ENCODE assay signal across 23 cellular contexts in the genomic region with DNA sequence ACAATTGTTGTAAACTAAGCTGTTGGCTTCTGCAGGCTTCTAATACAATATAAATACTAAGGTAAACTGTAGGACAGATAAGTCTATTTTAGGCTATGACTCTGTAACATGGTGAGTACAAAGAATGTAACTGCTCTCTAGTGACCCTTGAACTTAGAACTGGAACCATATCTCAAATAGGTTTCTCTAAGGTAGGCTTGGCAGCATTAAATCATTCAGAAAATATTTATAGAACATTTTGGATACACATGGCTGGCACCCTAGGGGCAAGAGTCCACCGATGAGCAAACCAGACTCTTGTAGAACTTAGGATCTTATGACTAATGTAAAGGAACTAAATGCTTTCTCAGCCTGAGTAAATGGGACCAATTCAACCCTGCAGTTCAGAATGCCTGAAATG. TPM values are rescaled to one million over a fixed set of nuclear protein-coding genes. Genes with fewer than 3 reads are reported as not detected.
DNase-seq lines count a peak whose midpoint lies in the region; ATAC-seq and TF ChIP-seq lines count a peak whose summit lies in the region.
"Had no signal": no experiment of that assay in that cellular context is flagged by ENCODE, and none has a peak within 500 bp of the region (broad histone marks: within the 10 kb centered on the region; RNA-seq: fewer than 3 reads in every experiment).

No MANE protein-coding gene starts in this region.

- H3K9me3 ChIP-seq in left ventricle myocardium inferior (replicated peaks) (no peaks in the 10 kb centered on the region), colonic mucosa (no peaks in the 10 kb centered on the region), left lung (no peaks in the 10 kb centered on the region)
- H3K9me3 ChIP-seq: ovary had no signal

- H3K27me3 ChIP-seq in left ventricle myocardium inferior (ENCODE audit: low read depth) (no peaks in the 10 kb centered on the region), colonic mucosa (no peaks in the 10 kb centered on the region), left lung (no peaks in the 10 kb centered on the region)
- H3K27me3 ChIP-seq: ovary had no signal

- no peak overlapping the region for H3K4me3 Mint-ChIP-seq in CD14-positive monocyte
- H3K4me3 Mint-ChIP-seq: activated naive CD4-positive, alpha-beta T cell treated with anti-CD3 and anti-CD28 coated beads, Interleukin-2, amount 10 ng/mL, durations not matched to agents 7 days and 5 days; activated T-cell treated with anti-CD3 and anti-CD28 coated beads, Interleukin-2, amount 50 U/mL, for 72 hours; natural killer cell had no signal

- no peaks in the 10 kb centered on the region for H3K36me3 Mint-ChIP-seq in CD14-positive monocyte
- H3K36me3 Mint-ChIP-seq: activated naive CD4-positive, alpha-beta T cell treated with anti-CD3 and anti-CD28 coated beads, Interleukin-2, amount 10 ng/mL, durations not matched to agents 7 days and 5 days; natural killer cell had no signal

- H3K27ac Mint-ChIP-seq in CD14-positive monocyte, result no peak overlapping the region
- H3K27ac Mint-ChIP-seq: activated naive CD4-positive, alpha-beta T cell treated with anti-CD3 and anti-CD28 coated beads, Interleukin-2, amount 10 ng/mL, durations not matched to agents 7 days and 5 days; activated T-cell treated with anti-CD3 and anti-CD28 coated beads, Interleukin-2, amount 50 U/mL, for 72 hours; natural killer cell had no signal

- H3K36me3 ChIP-seq in left ventricle myocardium inferior, result no peaks in the 10 kb centered on the region
- no peaks in the 10 kb centered on the region for H3K36me3 ChIP-seq in colonic mucosa
- no peaks in the 10 kb centered on the region for H3K36me3 ChIP-seq in left lung
- H3K36me3 ChIP-seq: ovary had no signal

- H3K4me1 ChIP-seq in left ventricle myocardium inferior (peaks cover 7% of the 10 kb centered on the region), colonic mucosa (peaks cover 3% of the 10 kb centered on the region), left lung (no peaks in the 10 kb centered on the region)

- no peak for TF ChIP-seq CTCF in left ventricle myocardium inferior (IDR thresholded peaks at IDR 0.05; ENCODE audit: borderline replicate concordance)
- no peak for TF ChIP-seq CTCF in colonic mucosa (IDR thresholded peaks at IDR 0.05)
- TF ChIP-seq CTCF in CD14-positive monocyte (IDR thresholded peaks at IDR 0.05), result no peak
- TF ChIP-seq CTCF in left lung (IDR thresholded peaks at IDR 0.05), result no peak

- H3K4me1 Mint-ChIP-seq in CD14-positive monocyte, result peaks cover 2% of the 10 kb centered on the region
- H3K4me1 Mint-ChIP-seq: activated naive CD4-positive, alpha-beta T cell treated with anti-CD3 and anti-CD28 coated beads, Interleukin-2, amount 10 ng/mL, durations not matched to agents 7 days and 5 days; natural killer cell had no signal

- peak overlapping the region in 1 of 2 donors; percentile 9 for H3K9ac ChIP-seq in colonic mucosa (ENCODE audit: low read depth in 2 of 2, low read length in 2 of 2)

- ATAC-seq in Right ventricle myocardium inferior (no peak), left lobe of liver (peak; percentile 94), left lung (no peak)
- ATAC-seq: activated T-cell treated with anti-CD3 and anti-CD28 coated beads, Interleukin-2, amount 50 U/mL, for 72 hours; natural killer cell; sciatic nerve had no signal

- no peak for DNase-seq in left ventricle myocardium inferior
- DNase-seq in Right ventricle myocardium inferior (ENCODE audit: missing footprints), result no peak
- peak; percentile 49 for DNase-seq in colonic mucosa
- peak; percentile 81 for DNase-seq in left lobe of liver (ENCODE audit: low spot score)
- no peak for DNase-seq in NCI-H128 (lab: John Stamatoyannopoulos, UW; ENCODE audit: unreplicated experiment)
- no peak for DNase-seq in CD14-positive monocyte (ENCODE audit: low spot score)
- no peak for DNase-seq in left lung
- DNase-seq in C1 segment of cervical spinal cord (lab: John Stamatoyannopoulos, UW), result no peak
- DNase-seq: activated naive CD4-positive, alpha-beta T cell treated with anti-CD3 and anti-CD28 coated beads, Interleukin-2, amount 10 ng/mL, durations not matched to agents 7 days and 5 days; activated T-cell treated with anti-CD3 and anti-CD28 coated beads, Interleukin-2, amount 50 U/mL, for 72 hours; amygdala; caudate nucleus; Karpas-422; mesendoderm; natural killer cell; NCI-H1092; NCI-H1930; NCI-H226; NCI-H82; ovary; SHP77 treated with DMSO at 0.1 percent for 48 hours had no signal

- H3K9me3 Mint-ChIP-seq in CD14-positive monocyte, result peaks cover 0 to 6% (median 0%) of the 10 kb centered on the region in 7 donors
- H3K9me3 Mint-ChIP-seq: natural killer cell had no signal

- H3K27me3 Mint-ChIP-seq in CD14-positive monocyte (ENCODE audit: low read depth in 3 of 3), result peaks cover 0 to 3% (median 0%) of the 10 kb centered on the region in 3 donors

- H3K4me3 ChIP-seq in left ventricle myocardium inferior (no peak overlapping the region), colonic mucosa (no peak overlapping the region), left lung (no peak overlapping the region)
- H3K4me3 ChIP-seq: ovary had no signal

- peak overlapping the region; percentile 4 for H3K27ac ChIP-seq in left ventricle myocardium inferior (replicated peaks)
- H3K27ac ChIP-seq in colonic mucosa, result peak overlapping the region; percentile 72
- no peak overlapping the region for H3K27ac ChIP-seq in left lung
- H3K27ac ChIP-seq: C4-2B, ovary had no signal

- intact Hi-C loops in left ventricle myocardium inferior (cut with micrococcal nuclease), result no loop called here
- intact Hi-C loops in Right ventricle myocardium inferior (cut with DNase I), result no loop called here
- intact Hi-C loops in colonic mucosa (cut with DNase I), result no loop called here
- intact Hi-C loops in CD14-positive monocyte (cut with micrococcal nuclease), result no loop called here
- intact Hi-C loops in left lung (cut with DNase I), result no loop called here

RNA-seq across cellular contexts. Expression of a gene that starts 19.4 kb away (rescaled TPM):
- total RNA-seq in left ventricle myocardium inferior, result 1,638 TPM
- total RNA-seq in Right ventricle myocardium inferior, result 1,790 TPM
- total RNA-seq in colonic mucosa, result 100 to 1,000 TPM; 680 to 698 TPM
- total RNA-seq in left lobe of liver, result 286 TPM
- polyA plus RNA-seq in CD14-positive monocyte, result 100 to 1,000 TPM; 342 to 453 TPM
- 100 to 1,000 TPM; 402 to 517 TPM for total RNA-seq in left lung

RNA-seq across cellular contexts. Expression of a gene that starts 58.7 kb away (rescaled TPM):
- total RNA-seq in left ventricle myocardium inferior (16.9 TPM), Right ventricle myocardium inferior (15.6 TPM), colonic mucosa (100 to 1,000 TPM in 1 of 2 donors, 10 to 100 TPM in 1; 80.0 to 202 TPM), left lobe of liver (29.7 TPM), left lung (10 to 100 TPM; 53.4 to 60.2 TPM)
- 10 to 100 TPM; 52.1 to 67.3 TPM for polyA plus RNA-seq in CD14-positive monocyte

Comparison
In these comparisons a context has a peak if more than half of its experiments do, and no peak if none do; other contexts are left out.
1. DNase-seq: peak in colonic mucosa (single experiment) and left lobe of liver (single experiment); none in left ventricle myocardium inferior (single experiment), Right ventricle myocardium inferior (single experiment), NCI-H128 (single experiment), CD14-positive monocyte (single experiment), left lung (0 of 2) and C1 segment of cervical spinal cord (0 of 14).
2. H3K27ac ChIP-seq: peak in left ventricle myocardium inferior (single experiment) and colonic mucosa (single experiment); none in left lung (0 of 2).